In the genomic region with DNA sequence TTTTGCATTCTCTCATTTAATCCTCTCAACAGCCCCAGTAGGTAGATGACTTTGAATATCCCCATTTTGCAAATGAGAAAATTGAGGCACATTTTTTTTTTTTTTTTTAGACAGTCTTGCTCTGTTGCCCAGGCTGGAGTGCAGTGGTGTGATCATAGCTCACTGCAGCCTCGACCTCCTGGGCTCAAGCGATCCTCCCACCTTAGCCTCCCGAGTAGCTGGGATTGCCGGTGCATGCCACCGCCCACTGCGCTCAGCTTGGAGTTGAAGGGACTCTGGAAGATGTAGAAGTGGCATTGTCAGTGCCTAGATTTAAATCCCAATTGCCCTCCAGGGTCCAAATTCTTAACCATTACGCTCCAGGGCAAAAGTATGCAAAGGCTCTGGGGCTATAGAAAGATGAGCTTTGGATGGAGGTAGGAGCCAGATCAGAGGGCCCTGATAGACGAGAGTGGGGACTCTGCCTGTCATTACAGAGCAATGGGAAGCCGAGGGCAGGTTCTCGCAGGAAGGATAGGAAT, we compare ENCODE assay signal across 8 cellular contexts. TPM values are rescaled to one million over a fixed set of nuclear protein-coding genes. Genes with fewer than 3 reads are reported as not detected.
A peak's percentile ranks its signal among the peaks of the same experiment; 100 is the strongest.
DNase-seq lines count a peak whose midpoint lies in the region; ATAC-seq, FAIRE-seq and TF ChIP-seq lines count a peak whose summit lies in the region.

No MANE protein-coding gene starts in this region.

- peak overlapping the region; percentile 77 for H3K4me3 Mint-ChIP-seq in activated T-cell treated with anti-CD3 and anti-CD28 coated beads, Interleukin-2, amount 50 U/mL, for 4 hours

- H3K27me3 ChIP-seq in adipocyte (replicated peaks; ENCODE audit: control insufficient read depth, insufficient read depth, low read length) (no peaks in the 10 kb centered on the region), HepG2 (ENCODE audit: control insufficient read depth in 1 of 2, insufficient read depth in 2 of 2, low read length in 2 of 2) (no peaks in the 10 kb centered on the region), thoracic aorta (replicated peaks; ENCODE audit: insufficient read depth) (no peaks in the 10 kb centered on the region)

- H3K9ac ChIP-seq in adipocyte (ENCODE audit: low read length) = peak overlapping the region; percentile 81
- H3K9ac ChIP-seq in HepG2 (ENCODE audit: insufficient read depth, low read depth, low read length) = peak overlapping the region; percentile 67

- no peaks in the 10 kb centered on the region for H3K9me3 Mint-ChIP-seq in activated T-cell treated with anti-CD3 and anti-CD28 coated beads, Interleukin-2, amount 50 U/mL, for 4 hours

- no TSS peak for BruUV-seq in HepG2 (replicated peaks; lab: Mats Ljungman, UMichigan)

- in situ Hi-C loops in HepG2 (cut with HindIII; ENCODE audit: extremely low pct_ligation_motif_present, low pct_unique_long_range_greater_than_20kb) = no loop called here

- peaks cover 5% of the 10 kb centered on the region for H3K36me3 ChIP-seq in adipocyte (ENCODE audit: control insufficient read depth, insufficient read depth, low read length, severe bottlenecking)
- H3K36me3 ChIP-seq in HepG2 (replicated peaks in 1 of 2; ENCODE audit: control insufficient read depth in 1 of 2, insufficient read depth in 2 of 2, low read length in 2 of 2) = peaks cover 0 to 2% of the 10 kb centered on the region in 2 experiments; a peak in 2 of 5 replicates
- H3K36me3 ChIP-seq in thoracic aorta = peaks cover 11% of the 10 kb centered on the region

- no peak for TF ChIP-seq EP300 in HepG2 (IDR thresholded peaks at IDR 0.05; ENCODE audit: low read depth in 2 of 2, low read length in 2 of 2)
- no peak for TF ChIP-seq EP300 in HepG2 (CRISPR knock-in tag; IDR thresholded peaks at IDR 0.05; ENCODE audit: borderline replicate concordance)

- 65% methylated on average over 10 of the region's 10 CpGs for WGBS in HepG2 (ENCODE audit: low lambda C conversion rate)

- DNase-seq in activated T-cell treated with anti-CD3 and anti-CD28 coated beads, Interleukin-2, amount 50 U/mL, for 4 hours = no peak
- DNase-seq in activated T-cell treated with anti-CD3 and anti-CD28 coated beads for 4 hours (no peak), adipocyte (ENCODE audit: low read depth) (no peak), HepG2 (ENCODE audit: low spot score) (no peak), thoracic aorta (ENCODE audit: low spot score) (no peak), amygdala (lab: John Stamatoyannopoulos, UW) (no peak), DMS 273 treated with DMSO at 0.1 percent for 48 hours (lab: John Stamatoyannopoulos, UW) (no peak), globus pallidus (ENCODE audit: low spot score) (no peak)

- POLR2A ChIA-PET in HepG2 (lab: Yijun Ruan, JAX) = interaction anchor here (0.7 to 2.0 kb wide), 3 partner anchors 13 to 125 kb away, joined by 3 to 13 read pairs (median 3); a partner anchor contains a TSS

- no peaks in the 10 kb centered on the region for H3K79me2 ChIP-seq in HepG2 (ENCODE audit: insufficient read depth, low read length)

- H3K4me3 ChIP-seq in adipocyte (ENCODE audit: low read length) (peak overlapping the region; percentile 79), HepG2 (replicated peaks in 1 of 3; ENCODE audit: insufficient read depth in 1 of 3, low read depth in 2 of 3, low read length in 3 of 3) (peak overlapping the region; percentile 39 to 81 (median 49); a peak in 5 of 6 replicates), thoracic aorta (peak overlapping the region; percentile 98)

- peak overlapping the region; percentile 100 for H3K4me2 ChIP-seq in HepG2 (ENCODE audit: low read depth, low read length)

- no peaks in the 10 kb centered on the region for H4K20me1 ChIP-seq in HepG2 (ENCODE audit: insufficient read depth, low read length)

- no peak for FAIRE-seq in HepG2 (lab: Jason Lieb, UNC)

- peaks cover 21% of the 10 kb centered on the region for H3K4me1 Mint-ChIP-seq in activated T-cell treated with anti-CD3 and anti-CD28 coated beads, Interleukin-2, amount 50 U/mL, for 4 hours (ENCODE audit: low read depth)

- CTCF ChIA-PET in HepG2 (lab: Yijun Ruan, JAX; ENCODE audit: low intra/inter-chr PET ratio, low total read pairs) = no interaction called here

- no peak for TF ChIP-seq CTCF in HepG2 (CRISPR knock-in tag; IDR thresholded peaks at IDR 0.05)
- no peak for TF ChIP-seq CTCF in thoracic aorta (IDR thresholded peaks at IDR 0.05)

- no peak for TF ChIP-seq POLR2A in HepG2 (IDR thresholded peaks at IDR 0.05; ENCODE audit: insufficient read depth in 1 of 2, low read depth in 2 of 2, low read length in 2 of 2)

- no peak for TF ChIP-seq RAD21 in HepG2 (CRISPR knock-in tag; IDR thresholded peaks at IDR 0.05)

- no peaks in the 10 kb centered on the region for H3K36me3 Mint-ChIP-seq in activated T-cell treated with anti-CD3 and anti-CD28 coated beads, Interleukin-2, amount 50 U/mL, for 4 hours (ENCODE audit: insufficient read depth)

- H2AFZ ChIP-seq in HepG2 (ENCODE audit: low read length) = no peak overlapping the region

- no peaks in the 10 kb centered on the region for H3K9me3 ChIP-seq in adipocyte (ENCODE audit: control insufficient read depth, low read length)
- H3K9me3 ChIP-seq in HepG2 (ENCODE audit: low read length) = no peaks in the 10 kb centered on the region
- no peaks in the 10 kb centered on the region for H3K9me3 ChIP-seq in thoracic aorta

- intact Hi-C loops in HepG2 (cut with micrococcal nuclease; ENCODE audit: unreplicated experiment) = no loop called here

- H3K4me1 ChIP-seq in adipocyte (ENCODE audit: control insufficient read depth, insufficient read depth, low read length) (peaks cover 22% of the 10 kb centered on the region), HepG2 (ENCODE audit: insufficient read depth, low read length) (peaks cover 23% of the 10 kb centered on the region), thoracic aorta (ENCODE audit: control insufficient read depth in 1 of 2, low read depth in 2 of 2) (peaks cover 17 to 57% of the 10 kb centered on the region in 2 donors)

- H3K27ac ChIP-seq in HepG2 (ENCODE audit: extremely low read length, insufficient read depth, low read length) = no peak overlapping the region
- H3K27ac ChIP-seq in thoracic aorta = peak overlapping the region; percentile 4 to 51

- peaks cover 3% of the 10 kb centered on the region for H3K27me3 Mint-ChIP-seq in activated T-cell treated with anti-CD3 and anti-CD28 coated beads, Interleukin-2, amount 50 U/mL, for 4 hours (ENCODE audit: low read depth)

- no peak for ATAC-seq in activated T-cell treated with anti-CD3 and anti-CD28 coated beads, Interleukin-2, amount 50 U/mL, for 4 hours
- ATAC-seq in HepG2 = no peak
- ATAC-seq in thoracic aorta (ENCODE audit: insufficient number of reproducible peaks, low FRiP score, low read depth) = no peak

RNA-seq across cellular contexts. Expression of a gene that starts 0.8 kb away (rescaled TPM):
- 10 to 100 TPM; 20.5 to 27.4 (median 22.6) TPM for total RNA-seq in activated T-cell treated with anti-CD3 and anti-CD28 coated beads, Interleukin-2, amount 50 U/mL, for 4 hours
- total RNA-seq in HepG2 (2016; rRNA removed; fragmentation: Illumina TruSeq; extraction: Trizol) = 1.9 and 3.4 TPM in 2 replicates
- total RNA-seq in HepG2 (2016; cell fraction: cytosol; rRNA removed; fragmentation: Illumina TruSeq; extraction: Trizol; ENCODE audit: low read depth) = 3.4 and 4.1 TPM in 2 replicates
- total RNA-seq in HepG2 (2016; cell fraction: insoluble cytoplasmic fraction; rRNA removed; fragmentation: Illumina TruSeq; extraction: Trizol) = 1.8 and 4.3 TPM in 2 replicates
- total RNA-seq in HepG2 (2016; cell fraction: membrane; rRNA removed; fragmentation: Illumina TruSeq; extraction: Trizol) = 2.4 and 3.4 TPM in 2 replicates
- 3.8 and 4.3 TPM in 2 replicates for total RNA-seq in HepG2 (2016; cell fraction: nucleus; rRNA removed; fragmentation: Illumina TruSeq; extraction: Trizol)
- polyA plus RNA-seq in HepG2 (2011; rRNA removed) = 11.6 and 15.7 TPM in 2 replicates
- 6.4 and 7.4 TPM in 2 replicates for polyA plus RNA-seq in HepG2 (2011; cell fraction: cytosol; rRNA removed)
- 29.1 and 39.0 TPM in 2 replicates for polyA plus RNA-seq in HepG2 (2011; cell fraction: nucleus; rRNA removed)
- 3.4 and 4.8 TPM in 2 replicates for polyA plus RNA-seq in HepG2 (2012)
- polyA plus RNA-seq in HepG2 (2016; cell fraction: cytosol; fragmentation: Illumina TruSeq; extraction: Trizol; ENCODE audit: low read depth) = 2.3 and 3.2 TPM in 2 replicates
- polyA plus RNA-seq in HepG2 (2016; cell fraction: insoluble cytoplasmic fraction; fragmentation: Illumina TruSeq; extraction: Trizol; ENCODE audit: low read depth) = 2.9 and 3.5 TPM in 2 replicates
- 3.3 and 3.4 TPM in 2 replicates for polyA plus RNA-seq in HepG2 (2016; cell fraction: membrane; fragmentation: Illumina TruSeq; extraction: Trizol; ENCODE audit: low read depth)
- 16.6 and 21.1 TPM in 2 replicates for polyA plus RNA-seq in HepG2 (2016; cell fraction: nucleus; fragmentation: Illumina TruSeq; extraction: Trizol; ENCODE audit: insufficient read depth, low read depth)
- 19.2 and 110 TPM in 2 replicates for polyA minus RNA-seq in HepG2 (2011; rRNA and poly(A)+ RNA removed; ENCODE audit: low replicate concordance)
- polyA minus RNA-seq in HepG2 (2011; cell fraction: cytosol; rRNA and poly(A)+ RNA removed) = 2.4 and 4.4 TPM in 2 replicates
- 4.8 and 5.9 TPM in 2 replicates for polyA minus RNA-seq in HepG2 (2011; cell fraction: nucleus; rRNA and poly(A)+ RNA removed)
- total RNA-seq in thoracic aorta = 10 to 100 TPM; 19.6 to 34.8 TPM

RNA-seq across cellular contexts. Expression of a gene that starts 5.7 kb away (rescaled TPM):
- 1 to 10 TPM; 4.8 to 5.6 (median 5.1) TPM for total RNA-seq in activated T-cell treated with anti-CD3 and anti-CD28 coated beads, Interleukin-2, amount 50 U/mL, for 4 hours
- total RNA-seq in HepG2 (2016; rRNA removed; fragmentation: Illumina TruSeq; extraction: Trizol) (6.4 and 9.1 TPM in 2 replicates), thoracic aorta (10 to 100 TPM; 44.5 to 88.9 TPM)
- 29.8 and 30.7 TPM in 2 replicates for total RNA-seq in HepG2 (2016; cell fraction: cytosol; rRNA removed; fragmentation: Illumina TruSeq; extraction: Trizol; ENCODE audit: low read depth)
- 7.4 and 8.8 TPM in 2 replicates for total RNA-seq in HepG2 (2016; cell fraction: insoluble cytoplasmic fraction; rRNA removed; fragmentation: Illumina TruSeq; extraction: Trizol)
- total RNA-seq in HepG2 (2016; cell fraction: membrane; rRNA removed; fragmentation: Illumina TruSeq; extraction: Trizol) = 40.6 and 43.0 TPM in 2 replicates
- total RNA-seq in HepG2 (2016; cell fraction: nucleus; rRNA removed; fragmentation: Illumina TruSeq; extraction: Trizol) = 4.2 and 4.8 TPM in 2 replicates
- polyA plus RNA-seq in HepG2 (2011; rRNA removed) = 36.3 and 37.0 TPM in 2 replicates
- 27.2 and 34.8 TPM in 2 replicates for polyA plus RNA-seq in HepG2 (2011; cell fraction: cytosol; rRNA removed)
- 16.8 and 18.8 TPM in 2 replicates for polyA plus RNA-seq in HepG2 (2011; cell fraction: nucleus; rRNA removed)
- polyA plus RNA-seq in HepG2 (2012) = 18.3 and 24.5 TPM in 2 replicates
- 89.1 and 102 TPM in 2 replicates for polyA plus RNA-seq in HepG2 (2016; cell fraction: cytosol; fragmentation: Illumina TruSeq; extraction: Trizol; ENCODE audit: low read depth)
- polyA plus RNA-seq in HepG2 (2016; cell fraction: insoluble cytoplasmic fraction; fragmentation: Illumina TruSeq; extraction: Trizol; ENCODE audit: low read depth) = 21.6 and 26.7 TPM in 2 replicates
- polyA plus RNA-seq in HepG2 (2016; cell fraction: membrane; fragmentation: Illumina TruSeq; extraction: Trizol; ENCODE audit: low read depth) = 106 and 124 TPM in 2 replicates
- polyA plus RNA-seq in HepG2 (2016; cell fraction: nucleus; fragmentation: Illumina TruSeq; extraction: Trizol; ENCODE audit: insufficient read depth, low read depth) = 18.5 and 20.8 TPM in 2 replicates
- 17.5 and 24.9 TPM in 2 replicates for polyA minus RNA-seq in HepG2 (2011; rRNA and poly(A)+ RNA removed; ENCODE audit: low replicate concordance)
- 11.3 and 15.3 TPM in 2 replicates for polyA minus RNA-seq in HepG2 (2011; cell fraction: cytosol; rRNA and poly(A)+ RNA removed)
- 2.2 and 3.4 TPM in 2 replicates for polyA minus RNA-seq in HepG2 (2011; cell fraction: nucleus; rRNA and poly(A)+ RNA removed)

RNA-seq across cellular contexts. Expression of a gene that starts 13.9 kb away (rescaled TPM):
- 100 to 1,000 TPM; 106 to 121 (median 107) TPM for total RNA-seq in activated T-cell treated with anti-CD3 and anti-CD28 coated beads, Interleukin-2, amount 50 U/mL, for 4 hours
- total RNA-seq in HepG2 (2016; rRNA removed; fragmentation: Illumina TruSeq; extraction: Trizol) (11.1 and 28.2 TPM in 2 replicates), thoracic aorta (100 to 1,000 TPM; 128 to 143 TPM)
- total RNA-seq in HepG2 (2016; cell fraction: cytosol; rRNA removed; fragmentation: Illumina TruSeq; extraction: Trizol; ENCODE audit: low read depth) = 6.7 and 9.9 TPM in 2 replicates
- total RNA-seq in HepG2 (2016; cell fraction: insoluble cytoplasmic fraction; rRNA removed; fragmentation: Illumina TruSeq; extraction: Trizol) = 7.3 and 24.9 TPM in 2 replicates
- 9.5 and 10.2 TPM in 2 replicates for total RNA-seq in HepG2 (2016; cell fraction: membrane; rRNA removed; fragmentation: Illumina TruSeq; extraction: Trizol)
- total RNA-seq in HepG2 (2016; cell fraction: nucleus; rRNA removed; fragmentation: Illumina TruSeq; extraction: Trizol) = 39.4 and 51.4 TPM in 2 replicates
- polyA plus RNA-seq in HepG2 (2011; rRNA removed) = 24.9 and 28.4 TPM in 2 replicates
- 8.4 and 14.6 TPM in 2 replicates for polyA plus RNA-seq in HepG2 (2011; cell fraction: cytosol; rRNA removed)
- 192 and 272 TPM in 2 replicates for polyA plus RNA-seq in HepG2 (2011; cell fraction: nucleus; rRNA removed)
- 22.0 and 47.4 TPM in 2 replicates for polyA plus RNA-seq in HepG2 (2012)
- polyA plus RNA-seq in HepG2 (2016; cell fraction: cytosol; fragmentation: Illumina TruSeq; extraction: Trizol; ENCODE audit: low read depth) = 4.0 and 4.8 TPM in 2 replicates
- 9.1 and 14.0 TPM in 2 replicates for polyA plus RNA-seq in HepG2 (2016; cell fraction: insoluble cytoplasmic fraction; fragmentation: Illumina TruSeq; extraction: Trizol; ENCODE audit: low read depth)
- 4.9 and 7.2 TPM in 2 replicates for polyA plus RNA-seq in HepG2 (2016; cell fraction: membrane; fragmentation: Illumina TruSeq; extraction: Trizol; ENCODE audit: low read depth)
- 115 and 120 TPM in 2 replicates for polyA plus RNA-seq in HepG2 (2016; cell fraction: nucleus; fragmentation: Illumina TruSeq; extraction: Trizol; ENCODE audit: insufficient read depth, low read depth)
- polyA minus RNA-seq in HepG2 (2011; rRNA and poly(A)+ RNA removed; ENCODE audit: low replicate concordance) = 20.0 and 49.5 TPM in 2 replicates
- 21.5 and 23.2 TPM in 2 replicates for polyA minus RNA-seq in HepG2 (2011; cell fraction: cytosol; rRNA and poly(A)+ RNA removed)
- polyA minus RNA-seq in HepG2 (2011; cell fraction: nucleus; rRNA and poly(A)+ RNA removed) = 37.4 and 52.5 TPM in 2 replicates

RNA-seq across cellular contexts. Expression of a gene that starts 32.8 kb away (rescaled TPM):
- 1 to 10 TPM in 1 of 3 donors, under 1 TPM in 2; 0.76 to 1.1 (median 0.90) TPM for total RNA-seq in activated T-cell treated with anti-CD3 and anti-CD28 coated beads, Interleukin-2, amount 50 U/mL, for 4 hours
- total RNA-seq in HepG2 (2016; rRNA removed; fragmentation: Illumina TruSeq; extraction: Trizol) (not detected in 2 replicates), thoracic aorta (under 1 TPM in 1 of 2 donors, not detected in 1; 0.63 TPM)
- not detected in 2 replicates for total RNA-seq in HepG2 (2016; cell fraction: cytosol; rRNA removed; fragmentation: Illumina TruSeq; extraction: Trizol; ENCODE audit: low read depth)
- total RNA-seq in HepG2 (2016; cell fraction: insoluble cytoplasmic fraction; rRNA removed; fragmentation: Illumina TruSeq; extraction: Trizol) = not detected in 2 replicates
- total RNA-seq in HepG2 (2016; cell fraction: membrane; rRNA removed; fragmentation: Illumina TruSeq; extraction: Trizol) = not detected in 2 replicates
- not detected in 2 replicates for total RNA-seq in HepG2 (2016; cell fraction: nucleus; rRNA removed; fragmentation: Illumina TruSeq; extraction: Trizol)
- polyA plus RNA-seq in HepG2 (2011; rRNA removed) = not detected in 2 replicates
- polyA plus RNA-seq in HepG2 (2011; cell fraction: cytosol; rRNA removed) = 0.07 TPM in 1 of 2 replicates, not detected in the other
- polyA plus RNA-seq in HepG2 (2011; cell fraction: nucleus; rRNA removed) = 0.12 and 0.16 TPM in 2 replicates
- polyA plus RNA-seq in HepG2 (2012) = not detected in 2 replicates
- not detected in 2 replicates for polyA plus RNA-seq in HepG2 (2016; cell fraction: cytosol; fragmentation: Illumina TruSeq; extraction: Trizol; ENCODE audit: low read depth)
- not detected in 2 replicates for polyA plus RNA-seq in HepG2 (2016; cell fraction: insoluble cytoplasmic fraction; fragmentation: Illumina TruSeq; extraction: Trizol; ENCODE audit: low read depth)
- polyA plus RNA-seq in HepG2 (2016; cell fraction: membrane; fragmentation: Illumina TruSeq; extraction: Trizol; ENCODE audit: low read depth) = not detected in 2 replicates
- not detected in 2 replicates for polyA plus RNA-seq in HepG2 (2016; cell fraction: nucleus; fragmentation: Illumina TruSeq; extraction: Trizol; ENCODE audit: insufficient read depth, low read depth)
- polyA minus RNA-seq in HepG2 (2011; rRNA and poly(A)+ RNA removed; ENCODE audit: low replicate concordance) = 1.4 TPM in 1 of 2 replicates, not detected in the other
- not detected in 2 replicates for polyA minus RNA-seq in HepG2 (2011; cell fraction: cytosol; rRNA and poly(A)+ RNA removed)
- polyA minus RNA-seq in HepG2 (2011; cell fraction: nucleus; rRNA and poly(A)+ RNA removed) = not detected in 2 replicates
